7 cellular contexts compared by ENCODE assay signal in genomic region chr4:126216611-126217010, GRCh38.
"Had no signal": no experiment of that assay in that cellular context is flagged by ENCODE, and none has a peak within 500 bp of the region (broad histone marks: within the 10 kb centered on the region; RNA-seq: fewer than 3 reads in every experiment).

No MANE protein-coding gene starts in this region.

- DNase-seq: GOT3, H9, HCEC 1CT, Kasumi-1, KG1 had no signal

- FAIRE-seq: H54 had no signal

- H3K27ac ChIP-seq: HL-60 had no signal
